ENCODE assay signal across 1 cellular context in the genomic region with DNA sequence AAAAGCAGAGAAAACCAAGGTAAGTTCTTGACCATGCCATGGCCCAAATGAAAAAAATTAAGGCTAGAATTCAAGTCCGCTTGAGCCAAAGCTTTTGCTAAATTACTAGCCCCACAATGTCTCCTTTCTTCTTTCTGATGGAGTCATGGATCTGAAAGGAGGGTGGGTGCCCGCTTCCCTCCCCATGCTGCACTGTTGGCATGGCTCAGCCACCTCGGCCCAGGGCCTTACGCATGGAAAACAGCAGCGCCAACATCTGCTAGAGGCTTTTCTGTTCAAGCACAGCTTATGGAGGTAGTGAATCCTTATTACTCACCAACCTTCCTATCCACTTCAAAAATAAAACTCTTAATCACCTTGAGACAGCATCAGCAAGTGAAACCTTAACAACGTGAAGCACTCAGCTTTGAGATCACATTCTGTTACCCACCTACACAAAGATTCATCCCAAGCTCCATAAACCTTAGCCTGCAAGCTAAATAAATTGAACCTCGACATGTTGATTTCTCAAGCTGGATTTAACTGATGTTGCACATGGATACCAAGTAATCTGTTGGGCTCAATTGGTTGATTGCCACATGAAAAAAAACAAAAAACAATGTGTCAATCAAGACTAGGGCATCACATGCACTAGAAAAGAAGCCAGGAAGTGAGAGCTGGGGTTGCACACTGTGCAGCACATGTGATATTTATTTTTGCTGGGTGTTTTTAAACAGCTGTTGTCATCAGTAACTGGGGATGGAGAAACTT.
TF ChIP-seq lines count a peak whose summit lies in the region.

No MANE protein-coding gene starts in this region.

TF ChIP-seq in WTC11, 78 proteins besides CTCF, POLR2A, EP300 and RAD21 (continued from another document):
- TF ChIP-seq, protein P1, sequence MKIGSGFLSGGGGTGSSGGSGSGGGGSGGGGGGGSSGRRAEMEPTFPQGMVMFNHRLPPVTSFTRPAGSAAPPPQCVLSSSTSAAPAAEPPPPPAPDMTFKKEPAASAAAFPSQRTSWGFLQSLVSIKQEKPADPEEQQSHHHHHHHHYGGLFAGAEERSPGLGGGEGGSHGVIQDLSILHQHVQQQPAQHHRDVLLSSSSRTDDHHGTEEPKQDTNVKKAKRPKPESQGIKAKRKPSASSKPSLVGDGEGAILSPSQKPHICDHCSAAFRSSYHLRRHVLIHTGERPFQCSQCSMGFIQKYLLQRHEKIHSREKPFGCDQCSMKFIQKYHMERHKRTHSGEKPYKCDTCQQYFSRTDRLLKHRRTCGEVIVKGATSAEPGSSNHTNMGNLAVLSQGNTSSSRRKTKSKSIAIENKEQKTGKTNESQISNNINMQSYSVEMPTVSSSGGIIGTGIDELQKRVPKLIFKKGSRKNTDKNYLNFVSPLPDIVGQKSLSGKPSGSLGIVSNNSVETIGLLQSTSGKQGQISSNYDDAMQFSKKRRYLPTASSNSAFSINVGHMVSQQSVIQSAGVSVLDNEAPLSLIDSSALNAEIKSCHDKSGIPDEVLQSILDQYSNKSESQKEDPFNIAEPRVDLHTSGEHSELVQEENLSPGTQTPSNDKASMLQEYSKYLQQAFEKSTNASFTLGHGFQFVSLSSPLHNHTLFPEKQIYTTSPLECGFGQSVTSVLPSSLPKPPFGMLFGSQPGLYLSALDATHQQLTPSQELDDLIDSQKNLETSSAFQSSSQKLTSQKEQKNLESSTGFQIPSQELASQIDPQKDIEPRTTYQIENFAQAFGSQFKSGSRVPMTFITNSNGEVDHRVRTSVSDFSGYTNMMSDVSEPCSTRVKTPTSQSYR (CRISPR knock-in tag; IDR thresholded peaks at IDR 0.05), result no peak
- TF ChIP-seq, protein P2, sequence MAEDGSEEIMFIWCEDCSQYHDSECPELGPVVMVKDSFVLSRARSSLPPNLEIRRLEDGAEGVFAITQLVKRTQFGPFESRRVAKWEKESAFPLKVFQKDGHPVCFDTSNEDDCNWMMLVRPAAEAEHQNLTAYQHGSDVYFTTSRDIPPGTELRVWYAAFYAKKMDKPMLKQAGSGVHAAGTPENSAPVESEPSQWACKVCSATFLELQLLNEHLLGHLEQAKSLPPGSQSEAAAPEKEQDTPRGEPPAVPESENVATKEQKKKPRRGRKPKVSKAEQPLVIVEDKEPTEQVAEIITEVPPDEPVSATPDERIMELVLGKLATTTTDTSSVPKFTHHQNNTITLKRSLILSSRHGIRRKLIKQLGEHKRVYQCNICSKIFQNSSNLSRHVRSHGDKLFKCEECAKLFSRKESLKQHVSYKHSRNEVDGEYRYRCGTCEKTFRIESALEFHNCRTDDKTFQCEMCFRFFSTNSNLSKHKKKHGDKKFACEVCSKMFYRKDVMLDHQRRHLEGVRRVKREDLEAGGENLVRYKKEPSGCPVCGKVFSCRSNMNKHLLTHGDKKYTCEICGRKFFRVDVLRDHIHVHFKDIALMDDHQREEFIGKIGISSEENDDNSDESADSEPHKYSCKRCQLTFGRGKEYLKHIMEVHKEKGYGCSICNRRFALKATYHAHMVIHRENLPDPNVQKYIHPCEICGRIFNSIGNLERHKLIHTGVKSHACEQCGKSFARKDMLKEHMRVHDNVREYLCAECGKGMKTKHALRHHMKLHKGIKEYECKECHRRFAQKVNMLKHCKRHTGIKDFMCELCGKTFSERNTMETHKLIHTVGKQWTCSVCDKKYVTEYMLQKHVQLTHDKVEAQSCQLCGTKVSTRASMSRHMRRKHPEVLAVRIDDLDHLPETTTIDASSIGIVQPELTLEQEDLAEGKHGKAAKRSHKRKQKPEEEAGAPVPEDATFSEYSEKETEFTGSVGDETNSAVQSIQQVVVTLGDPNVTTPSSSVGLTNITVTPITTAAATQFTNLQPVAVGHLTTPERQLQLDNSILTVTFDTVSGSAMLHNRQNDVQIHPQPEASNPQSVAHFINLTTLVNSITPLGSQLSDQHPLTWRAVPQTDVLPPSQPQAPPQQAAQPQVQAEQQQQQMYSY (CRISPR knock-in tag; IDR thresholded peaks at IDR 0.05), result no peak
